Comparison of ENCODE assay signal across 16 cellular contexts in genomic region chr19:28482221-28482620, GRCh38.
A peak's percentile ranks its signal among the peaks of the same experiment; 100 is the strongest.
DNase-seq lines count a peak whose midpoint lies in the region; ATAC-seq and TF ChIP-seq lines count a peak whose summit lies in the region.
"Had no signal": no experiment of that assay in that cellular context is flagged by ENCODE, and none has a peak within 500 bp of the region (broad histone marks: within the 10 kb centered on the region; RNA-seq: fewer than 3 reads in every experiment).

No MANE protein-coding gene starts in this region.

- no peak overlapping the region for H3K4me3 ChIP-seq in BLaER1 treated with 17β-estradiol and CSF1 and Interleukin-3, amounts not matched to agents 10 nM and 100 nM
- H3K4me3 ChIP-seq: right lobe of liver had no signal

- H3K27ac Mint-ChIP-seq in brain = peak overlapping the region in 3 of 5 experiments; percentile 69 to 90 (median 87)

- H3K27me3 Mint-ChIP-seq in brain = no peaks in the 10 kb centered on the region

- peaks cover 29% of the 10 kb centered on the region for H3K4me1 Mint-ChIP-seq in brain

- TF ChIP-seq CTCF in brain (conservative IDR thresholded peaks at IDR 0.05) = no peak

- ATAC-seq in GM19395 (IDR thresholded peaks at IDR 0.05; ENCODE audit: unreplicated experiment) = no peak
- ATAC-seq in HG02642 (IDR thresholded peaks at IDR 0.05; ENCODE audit: poor library complexity, unreplicated experiment) = no peak

- H3K9ac ChIP-seq in BLaER1 treated with 17β-estradiol and CSF1 and Interleukin-3, amounts not matched to agents 10 nM and 100 nM = no peak overlapping the region

- no peak overlapping the region for H3K4me3 Mint-ChIP-seq in brain

- no peaks in the 10 kb centered on the region for H4K20me1 ChIP-seq in BLaER1 treated with 17β-estradiol and CSF1 and Interleukin-3, amounts not matched to agents 10 nM and 100 nM

- H3K27ac ChIP-seq in BLaER1 treated with 17β-estradiol and CSF1 and Interleukin-3, amounts not matched to agents 10 nM and 100 nM = no peak overlapping the region
- H3K27ac ChIP-seq: neutrophil, right lobe of liver had no signal

- no peaks in the 10 kb centered on the region for H3K36me3 ChIP-seq in BLaER1 treated with 17β-estradiol and CSF1 and Interleukin-3, amounts not matched to agents 10 nM and 100 nM
- H3K36me3 ChIP-seq: neutrophil, right lobe of liver had no signal

- no peaks in the 10 kb centered on the region for H3K36me3 Mint-ChIP-seq in brain

- H3K4me2 ChIP-seq in BLaER1 treated with 17β-estradiol and CSF1 and Interleukin-3, amounts not matched to agents 10 nM and 100 nM = peak overlapping the region in 9 of 11 experiments; percentile 33 to 80 (median 69); a peak in 13 of 22 replicates

- H3K27me3 ChIP-seq in BLaER1 treated with 17β-estradiol and CSF1 and Interleukin-3, amounts not matched to agents 10 nM and 100 nM = no peaks in the 10 kb centered on the region
- H3K27me3 ChIP-seq: neutrophil, right lobe of liver had no signal

- peak; percentile 58 for DNase-seq in LoVo (ENCODE audit: low spot score)
- DNase-seq in islet precursor cell = peak; percentile 79
- DNase-seq in DMS 273 treated with DMSO at 0.1 percent for 48 hours (lab: John Stamatoyannopoulos, UW) = no peak
- no peak for DNase-seq in SHP77 (lab: John Stamatoyannopoulos, UW)
- DNase-seq: activated CD4-positive, CD25-positive, alpha-beta regulatory T cell treated with anti-CD3 and anti-CD28 coated beads, Interleukin-2, amount 50 U/mL, for 72 hours; activated gamma-delta T cell treated with Interleukin-2 at 50 U/mL for 16 hours; GDM1; GOT3; right lobe of liver; SHP77 treated with DMSO at 0.1 percent for 48 hours; stimulated activated CD4-positive, alpha-beta T cell treated with anti-CD3 and anti-CD28 coated beads, Interleukin-1b, Interleukin-23, amount 100 ng/mL, for 48 hours had no signal

- H3K9me3 Mint-ChIP-seq in brain = peaks cover 0 to 1% (median 0%) of the 10 kb centered on the region in 5 experiments

- H3K4me1 ChIP-seq in BLaER1 treated with 17β-estradiol and CSF1 and Interleukin-3, amounts not matched to agents 10 nM and 100 nM = peaks cover 40 to 68% (median 65%) of the 10 kb centered on the region in 10 experiments

- peaks cover 9 to 21% (median 12%) of the 10 kb centered on the region in 11 experiments; a peak in 20 of 22 replicates for H3K9me3 ChIP-seq in BLaER1 treated with 17β-estradiol and CSF1 and Interleukin-3, amounts not matched to agents 10 nM and 100 nM (replicated peaks in 1 of 11)
- H3K9me3 ChIP-seq: neutrophil, right lobe of liver had no signal

Comparison
In these comparisons a context has a peak if more than half of its experiments do, and no peak if none do; other contexts are left out.
1. DNase-seq: peak in LoVo (single experiment) and islet precursor cell (single experiment); none in DMS 273 treated with DMSO at 0.1 percent for 48 hours (single experiment) and SHP77 (0 of 2).